In the genomic region with DNA sequence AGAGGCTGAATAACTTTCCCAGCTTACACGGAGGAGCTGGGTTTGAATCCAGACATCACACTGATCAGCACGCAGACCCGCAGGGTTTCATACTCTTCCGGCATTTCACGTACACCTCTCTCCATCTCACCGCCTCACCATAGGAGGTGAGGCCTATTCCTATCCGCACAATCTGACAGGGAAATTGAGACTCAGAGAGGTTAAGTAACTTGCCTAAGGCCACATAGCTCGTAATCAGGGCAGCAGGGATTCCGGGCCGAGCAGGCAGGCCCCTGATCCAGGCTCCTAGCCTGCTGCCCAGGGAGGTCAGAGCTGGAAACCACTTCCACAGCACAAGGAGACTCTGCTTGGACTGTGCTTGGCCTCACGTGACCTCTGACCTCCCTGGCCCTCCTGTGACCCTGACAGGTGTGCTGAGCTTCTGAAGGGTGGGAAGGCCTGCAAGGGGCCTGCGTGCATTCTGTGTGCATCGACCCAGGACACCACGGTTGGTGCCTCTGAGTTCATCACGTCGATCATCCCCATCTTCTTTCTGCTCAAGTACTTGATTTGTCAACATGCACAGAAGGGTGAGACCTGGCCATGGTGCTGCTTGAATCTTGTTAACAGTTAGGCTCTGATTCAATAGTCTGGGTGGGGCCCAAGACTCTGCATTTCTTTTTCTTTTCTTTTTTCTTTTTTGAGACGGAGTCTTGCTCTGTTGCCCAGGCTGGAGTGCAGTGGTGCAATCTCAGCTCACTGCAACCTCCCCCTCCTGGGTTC, we compare ENCODE assay signal across 1 cellular context.
TF ChIP-seq lines count a peak whose summit lies in the region.

No MANE protein-coding gene starts in this region.

TF ChIP-seq in IMR-90, 13 proteins besides CTCF, POLR2A, EP300 and RAD21:
- no peak for TF ChIP-seq RFX5 (IDR thresholded peaks at IDR 0.05; ENCODE audit: low read depth, low read length)
- TF ChIP-seq, protein P1, sequence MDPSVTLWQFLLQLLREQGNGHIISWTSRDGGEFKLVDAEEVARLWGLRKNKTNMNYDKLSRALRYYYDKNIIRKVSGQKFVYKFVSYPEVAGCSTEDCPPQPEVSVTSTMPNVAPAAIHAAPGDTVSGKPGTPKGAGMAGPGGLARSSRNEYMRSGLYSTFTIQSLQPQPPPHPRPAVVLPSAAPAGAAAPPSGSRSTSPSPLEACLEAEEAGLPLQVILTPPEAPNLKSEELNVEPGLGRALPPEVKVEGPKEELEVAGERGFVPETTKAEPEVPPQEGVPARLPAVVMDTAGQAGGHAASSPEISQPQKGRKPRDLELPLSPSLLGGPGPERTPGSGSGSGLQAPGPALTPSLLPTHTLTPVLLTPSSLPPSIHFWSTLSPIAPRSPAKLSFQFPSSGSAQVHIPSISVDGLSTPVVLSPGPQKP (IDR thresholded peaks at IDR 0.05; ENCODE audit: borderline replicate concordance, low read depth, low read length) = no peak
- no peak for TF ChIP-seq CEBPB (IDR thresholded peaks at IDR 0.05; ENCODE audit: low read depth, low read length)
- no peak for TF ChIP-seq MAZ (IDR thresholded peaks at IDR 0.05; ENCODE audit: borderline replicate concordance, low read depth, low read length)
- TF ChIP-seq FOS (IDR thresholded peaks at IDR 0.05; ENCODE audit: low read depth, low read length) = no peak
- TF ChIP-seq NFE2L2 (IDR thresholded peaks at IDR 0.05; ENCODE audit: low read depth, low read length) = no peak
- no peak for TF ChIP-seq SMC3 (IDR thresholded peaks at IDR 0.05; ENCODE audit: low read depth, low read length)
- TF ChIP-seq MAFK (IDR thresholded peaks at IDR 0.05; ENCODE audit: low read depth, low read length) = no peak
- TF ChIP-seq CHD1 (IDR thresholded peaks at IDR 0.05; ENCODE audit: low read depth, low read length) = no peak
- TF ChIP-seq RCOR1 (IDR thresholded peaks at IDR 0.05; ENCODE audit: insufficient replicate concordance, low read length) = no peak
- no peak for TF ChIP-seq BHLHE40 (IDR thresholded peaks at IDR 0.05; ENCODE audit: low read depth, low read length)
- TF ChIP-seq MXI1 (IDR thresholded peaks at IDR 0.05; ENCODE audit: borderline replicate concordance, low read depth, low read length) = no peak
- TF ChIP-seq, protein P2, sequence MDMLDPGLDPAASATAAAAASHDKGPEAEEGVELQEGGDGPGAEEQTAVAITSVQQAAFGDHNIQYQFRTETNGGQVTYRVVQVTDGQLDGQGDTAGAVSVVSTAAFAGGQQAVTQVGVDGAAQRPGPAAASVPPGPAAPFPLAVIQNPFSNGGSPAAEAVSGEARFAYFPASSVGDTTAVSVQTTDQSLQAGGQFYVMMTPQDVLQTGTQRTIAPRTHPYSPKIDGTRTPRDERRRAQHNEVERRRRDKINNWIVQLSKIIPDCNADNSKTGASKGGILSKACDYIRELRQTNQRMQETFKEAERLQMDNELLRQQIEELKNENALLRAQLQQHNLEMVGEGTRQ (IDR thresholded peaks at IDR 0.05; ENCODE audit: low read depth, low read length) = no peak
